In the genomic region with DNA sequence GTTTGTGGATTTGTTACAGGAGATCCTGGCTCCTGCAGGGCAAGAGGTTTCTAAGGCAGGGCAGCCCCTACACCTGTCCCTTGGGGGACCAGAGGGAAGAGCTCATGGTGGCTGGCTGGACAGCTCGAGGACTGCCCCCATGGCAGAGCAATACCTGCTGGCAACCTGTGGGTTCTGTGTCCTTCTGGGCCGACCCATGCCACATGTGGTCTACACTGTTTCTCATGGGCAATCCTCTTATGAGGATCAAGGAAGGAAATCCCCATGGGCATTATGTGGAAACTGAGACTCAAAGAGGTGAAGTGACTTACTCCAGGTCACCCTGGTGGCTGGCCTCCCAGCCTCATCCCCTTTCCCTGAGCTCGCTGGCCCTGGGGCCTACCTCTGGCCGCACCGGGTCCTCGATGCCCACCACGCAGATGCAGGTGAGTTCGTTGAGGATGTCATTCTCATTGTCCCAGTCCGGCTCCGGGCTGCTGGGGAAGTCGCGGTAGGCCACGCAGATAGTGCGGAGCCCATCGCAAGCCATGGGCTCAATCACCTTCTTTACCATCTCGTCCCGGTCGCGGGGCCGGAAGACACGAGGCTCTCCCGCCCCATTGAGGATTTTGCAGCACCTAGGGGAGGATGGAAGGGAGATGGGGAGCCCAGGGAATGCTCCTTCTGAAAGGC, we compare ENCODE assay signal across 1 cellular context.
TF ChIP-seq lines count a peak whose summit lies in the region.

No MANE protein-coding gene starts in this region.

TF ChIP-seq in IMR-90, 13 proteins besides CTCF, POLR2A, EP300 and RAD21:
- no peak for TF ChIP-seq BHLHE40 (IDR thresholded peaks at IDR 0.05; ENCODE audit: low read depth, low read length)
- no peak for TF ChIP-seq MAZ (IDR thresholded peaks at IDR 0.05; ENCODE audit: borderline replicate concordance, low read depth, low read length)
- TF ChIP-seq, protein P1, sequence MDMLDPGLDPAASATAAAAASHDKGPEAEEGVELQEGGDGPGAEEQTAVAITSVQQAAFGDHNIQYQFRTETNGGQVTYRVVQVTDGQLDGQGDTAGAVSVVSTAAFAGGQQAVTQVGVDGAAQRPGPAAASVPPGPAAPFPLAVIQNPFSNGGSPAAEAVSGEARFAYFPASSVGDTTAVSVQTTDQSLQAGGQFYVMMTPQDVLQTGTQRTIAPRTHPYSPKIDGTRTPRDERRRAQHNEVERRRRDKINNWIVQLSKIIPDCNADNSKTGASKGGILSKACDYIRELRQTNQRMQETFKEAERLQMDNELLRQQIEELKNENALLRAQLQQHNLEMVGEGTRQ (IDR thresholded peaks at IDR 0.05; ENCODE audit: low read depth, low read length) = no peak
- TF ChIP-seq, protein P2, sequence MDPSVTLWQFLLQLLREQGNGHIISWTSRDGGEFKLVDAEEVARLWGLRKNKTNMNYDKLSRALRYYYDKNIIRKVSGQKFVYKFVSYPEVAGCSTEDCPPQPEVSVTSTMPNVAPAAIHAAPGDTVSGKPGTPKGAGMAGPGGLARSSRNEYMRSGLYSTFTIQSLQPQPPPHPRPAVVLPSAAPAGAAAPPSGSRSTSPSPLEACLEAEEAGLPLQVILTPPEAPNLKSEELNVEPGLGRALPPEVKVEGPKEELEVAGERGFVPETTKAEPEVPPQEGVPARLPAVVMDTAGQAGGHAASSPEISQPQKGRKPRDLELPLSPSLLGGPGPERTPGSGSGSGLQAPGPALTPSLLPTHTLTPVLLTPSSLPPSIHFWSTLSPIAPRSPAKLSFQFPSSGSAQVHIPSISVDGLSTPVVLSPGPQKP (IDR thresholded peaks at IDR 0.05; ENCODE audit: borderline replicate concordance, low read depth, low read length) = no peak
- no peak for TF ChIP-seq SMC3 (IDR thresholded peaks at IDR 0.05; ENCODE audit: low read depth, low read length)
- TF ChIP-seq MAFK (IDR thresholded peaks at IDR 0.05; ENCODE audit: low read depth, low read length) = no peak
- TF ChIP-seq NFE2L2 (IDR thresholded peaks at IDR 0.05; ENCODE audit: low read depth, low read length) = no peak
- no peak for TF ChIP-seq CEBPB (IDR thresholded peaks at IDR 0.05; ENCODE audit: low read depth, low read length)
- TF ChIP-seq RCOR1 (IDR thresholded peaks at IDR 0.05; ENCODE audit: insufficient replicate concordance, low read length) = no peak
- TF ChIP-seq CHD1 (IDR thresholded peaks at IDR 0.05; ENCODE audit: low read depth, low read length) = no peak
- no peak for TF ChIP-seq FOS (IDR thresholded peaks at IDR 0.05; ENCODE audit: low read depth, low read length)
- no peak for TF ChIP-seq MXI1 (IDR thresholded peaks at IDR 0.05; ENCODE audit: borderline replicate concordance, low read depth, low read length)
- no peak for TF ChIP-seq RFX5 (IDR thresholded peaks at IDR 0.05; ENCODE audit: low read depth, low read length)
